Comparison of ENCODE assay signal across 9 cellular contexts in the genomic region with DNA sequence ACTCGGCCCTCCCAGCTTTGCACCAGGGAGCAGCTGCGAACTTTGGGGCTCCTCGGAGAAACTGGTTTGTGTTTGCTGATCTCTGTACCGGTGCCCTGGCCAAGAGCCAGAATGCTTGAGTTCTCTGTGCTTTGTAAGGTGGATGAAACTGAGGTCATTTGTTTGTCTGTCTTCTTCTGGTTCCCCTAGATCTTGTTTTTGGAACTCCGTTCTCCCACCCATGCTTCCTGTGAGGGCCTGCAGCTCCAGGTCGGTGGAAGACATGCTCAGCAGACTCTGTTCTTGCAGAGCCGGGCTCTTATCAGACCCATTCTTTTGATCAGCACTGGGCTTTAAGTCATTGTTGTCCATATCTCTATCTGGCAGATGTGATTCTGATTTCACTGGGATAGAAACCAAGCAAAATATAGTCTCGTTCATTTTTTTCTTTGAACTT. TPM values are rescaled to one million over a fixed set of nuclear protein-coding genes. Genes with fewer than 3 reads are reported as not detected.
DNase-seq lines count a peak whose midpoint lies in the region; ATAC-seq and TF ChIP-seq lines count a peak whose summit lies in the region.
"Had no signal": no experiment of that assay in that cellular context is flagged by ENCODE, and none has a peak within 500 bp of the region (broad histone marks: within the 10 kb centered on the region; RNA-seq: fewer than 3 reads in every experiment).

No MANE protein-coding gene starts in this region.

- TF ChIP-seq CTCF in mesothelial cell of epicardium (IDR thresholded peaks at IDR 0.05; ENCODE audit: unreplicated experiment) = no peak
- TF ChIP-seq CTCF in smooth muscle cell (IDR thresholded peaks at IDR 0.05; ENCODE audit: borderline replicate concordance, insufficient read depth, poor library complexity, severe bottlenecking) = no peak

- H3K4me2 ChIP-seq in BLaER1 treated with 17β-estradiol and CSF1 and Interleukin-3, amounts not matched to agents 10 nM and 100 nM = peak overlapping the region; percentile 91 to 99 (median 95)
- H3K4me2 ChIP-seq in smooth muscle cell = no peak overlapping the region
- H3K4me2 ChIP-seq: SK-N-SH had no signal

- peaks cover 27 to 83% (median 72%) of the 10 kb centered on the region in 10 experiments for H3K4me1 ChIP-seq in BLaER1 treated with 17β-estradiol and CSF1 and Interleukin-3, amounts not matched to agents 10 nM and 100 nM
- no peaks in the 10 kb centered on the region for H3K4me1 ChIP-seq in smooth muscle cell (ENCODE audit: low read depth)

- no peak overlapping the region for H2AFZ ChIP-seq in smooth muscle cell (ENCODE audit: low read depth)

- no peaks in the 10 kb centered on the region for H3K27me3 Mint-ChIP-seq in mesothelial cell of epicardium (ENCODE audit: low read depth)

- H3K36me3 Mint-ChIP-seq in mesothelial cell of epicardium = peaks cover 12% of the 10 kb centered on the region

- 81% methylated on average over 8 of the region's 8 CpGs for WGBS in smooth muscle cell (ENCODE audit: low lambda C conversion rate)

- H3K79me2 ChIP-seq in smooth muscle cell (ENCODE audit: low read depth) = no peaks in the 10 kb centered on the region

- H3K27ac Mint-ChIP-seq in mesothelial cell of epicardium = peak overlapping the region; percentile 99

- H3K27ac ChIP-seq in BLaER1 treated with 17β-estradiol and CSF1 and Interleukin-3, amounts not matched to agents 10 nM and 100 nM = peak overlapping the region in 10 of 11 experiments; percentile 51 to 94 (median 86); a peak in 20 of 22 replicates
- no peak overlapping the region for H3K27ac ChIP-seq in smooth muscle cell (ENCODE audit: low read depth)

- H3K4me3 Mint-ChIP-seq in mesothelial cell of epicardium = peak overlapping the region; percentile 38

- no peaks in the 10 kb centered on the region for H3F3A ChIP-seq in smooth muscle cell (ENCODE audit: low read depth)

- peaks cover 0 to 16% (median 0%) of the 10 kb centered on the region in 11 experiments; a peak in 1 of 22 replicates for H3K36me3 ChIP-seq in BLaER1 treated with 17β-estradiol and CSF1 and Interleukin-3, amounts not matched to agents 10 nM and 100 nM
- H3K36me3 ChIP-seq in smooth muscle cell (ENCODE audit: low read depth) = no peaks in the 10 kb centered on the region

- no peaks in the 10 kb centered on the region for H3K27me3 ChIP-seq in BLaER1 treated with 17β-estradiol and CSF1 and Interleukin-3, amounts not matched to agents 10 nM and 100 nM
- no peaks in the 10 kb centered on the region for H3K27me3 ChIP-seq in smooth muscle cell (ENCODE audit: low read depth)

- in situ Hi-C loops in KBM-7 (cut with MboI; ENCODE audit: low pct_unique_long_range_greater_than_20kb, low sequenced_read_pairs) = no loop called here

- H4K20me1 ChIP-seq in BLaER1 treated with 17β-estradiol and CSF1 and Interleukin-3, amounts not matched to agents 10 nM and 100 nM = no peaks in the 10 kb centered on the region
- H4K20me1 ChIP-seq in smooth muscle cell (ENCODE audit: low read depth) = no peaks in the 10 kb centered on the region

- peak overlapping the region; percentile 23 to 85 (median 81); a peak in 20 of 22 replicates for H3K9ac ChIP-seq in BLaER1 treated with 17β-estradiol and CSF1 and Interleukin-3, amounts not matched to agents 10 nM and 100 nM
- no peak overlapping the region for H3K9ac ChIP-seq in smooth muscle cell (ENCODE audit: low read depth)
- H3K9ac ChIP-seq: SK-N-SH had no signal

- DNase-seq in KBM-7 = peak; percentile 11
- peak; percentile 29 for DNase-seq in astrocyte of the hippocampus (ENCODE audit: low read depth, low spot score)
- DNase-seq in mesothelial cell of epicardium (ENCODE audit: low spot score in 2 of 2, unreplicated experiment in 2 of 2) = peak in 1 of 2 experiments; percentile 50
- DNase-seq in smooth muscle cell (lab: John Stamatoyannopoulos, UW; ENCODE audit: unreplicated experiment) = no peak
- no peak for DNase-seq in SW480 (ENCODE audit: low spot score)
- DNase-seq: SK-N-SH had no signal

- H3K4me1 Mint-ChIP-seq in mesothelial cell of epicardium = peaks cover 36% of the 10 kb centered on the region

- no peaks in the 10 kb centered on the region for H3K9me3 Mint-ChIP-seq in mesothelial cell of epicardium

- peak overlapping the region; percentile 39 to 71 (median 61) for H3K4me3 ChIP-seq in BLaER1 treated with 17β-estradiol and CSF1 and Interleukin-3, amounts not matched to agents 10 nM and 100 nM
- no peak overlapping the region for H3K4me3 ChIP-seq in smooth muscle cell

- ATAC-seq in GM19452 (IDR thresholded peaks at IDR 0.05; ENCODE audit: unreplicated experiment) = no peak
- ATAC-seq in HG03097 (IDR thresholded peaks at IDR 0.05; ENCODE audit: low FRiP score, unreplicated experiment) = no peak

- H3K9me3 ChIP-seq in BLaER1 treated with 17β-estradiol and CSF1 and Interleukin-3, amounts not matched to agents 10 nM and 100 nM (replicated peaks in 1 of 11) = peaks cover 0 to 3% (median 0%) of the 10 kb centered on the region in 11 experiments; a peak in 1 of 22 replicates
- no peaks in the 10 kb centered on the region for H3K9me3 ChIP-seq in smooth muscle cell (replicated peaks; ENCODE audit: low read depth)
- H3K9me3 ChIP-seq: SK-N-SH had no signal

RNA-seq across cellular contexts. Expression of a gene that starts 31.4 kb away (rescaled TPM):
- total RNA-seq in mesothelial cell of epicardium (20.4 to 22.8 TPM (median 21.5 TPM) in 3 replicates), smooth muscle cell (7.8 and 9.6 TPM in 2 replicates)
- 6.8 and 7.5 TPM in 2 replicates for polyA plus RNA-seq in smooth muscle cell

Comparison
In these comparisons a context has a peak if more than half of its experiments do, and no peak if none do; other contexts are left out.
1. DNase-seq: peak in KBM-7 (single experiment) and astrocyte of the hippocampus (single experiment); none in smooth muscle cell (single experiment) and SW480 (single experiment).